Comparison of ENCODE assay signal across 11 cellular contexts in the genomic region with DNA sequence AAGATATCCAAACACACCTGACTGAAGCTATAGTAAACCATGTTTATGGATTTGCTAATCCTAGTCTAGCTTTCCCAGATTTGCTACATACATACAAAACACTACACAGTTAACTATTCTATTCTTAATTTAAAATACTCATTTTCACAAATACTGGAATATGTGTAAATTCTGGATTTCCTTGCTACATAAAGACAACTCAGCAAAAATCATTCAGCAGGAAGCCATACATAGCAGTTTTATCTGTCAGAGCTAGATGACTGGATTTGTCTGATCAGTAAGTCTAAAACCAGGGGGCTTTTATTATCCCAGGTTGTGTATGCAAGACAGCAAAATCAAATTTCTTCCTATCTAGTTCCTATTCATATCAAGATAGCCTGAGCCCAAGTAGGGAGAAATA.
"Had no signal": no experiment of that assay in that cellular context is flagged by ENCODE, and none has a peak within 500 bp of the region (broad histone marks: within the 10 kb centered on the region; RNA-seq: fewer than 3 reads in every experiment).

No MANE protein-coding gene starts in this region.

- H3K4me2 ChIP-seq: GM23338 had no signal

- H3K27ac ChIP-seq: GM23248 had no signal

- H3K27ac Mint-ChIP-seq: GM23338, HFFc6 had no signal

- H3K9me3 ChIP-seq: HAP-1 had no signal

- H2AFZ ChIP-seq: GM23248, GM23338 had no signal

- DNase-seq: GM23248, GOT3, H7, H9, HCEC 1CT, HFFc6 had no signal

- FAIRE-seq: H1, H54 had no signal

- H3K4me3 ChIP-seq: GM23248, GM23338, HAP-1 had no signal

- H3K4me3 Mint-ChIP-seq: GM23338, H9, HFFc6 had no signal

- H3K9me3 Mint-ChIP-seq: GM23338, H9, HFFc6 had no signal

- ATAC-seq: GM23338, HCT116 had no signal

- H3K4me1 ChIP-seq: HAP-1 had no signal

- H3K9ac ChIP-seq: GM23248 had no signal
